ENCODE assay signal across 24 cellular contexts in genomic region chr4:186248643-186249042, GRCh38. TPM values are rescaled to one million over a fixed set of nuclear protein-coding genes. Genes with fewer than 3 reads are reported as not detected.
DNase-seq lines count a peak whose midpoint lies in the region; FAIRE-seq and TF ChIP-seq lines count a peak whose summit lies in the region.
"Had no signal": no experiment of that assay in that cellular context is flagged by ENCODE, and none has a peak within 500 bp of the region (broad histone marks: within the 10 kb centered on the region; RNA-seq: fewer than 3 reads in every experiment).

No MANE protein-coding gene starts in this region.

- H3K27me3 ChIP-seq in HUES48 (ENCODE audit: control insufficient read depth, insufficient read depth, low read length) (no peaks in the 10 kb centered on the region), H1 (replicated peaks in 1 of 4; ENCODE audit: control insufficient read depth in 3 of 4, extremely low read depth in 1 of 4, insufficient read depth in 3 of 4, low read length in 3 of 4) (no peaks in the 10 kb centered on the region), iPS-20b (ENCODE audit: insufficient read depth, low read length) (no peaks in the 10 kb centered on the region)
- H3K27me3 ChIP-seq: BE2C, Peyer's patch had no signal

- H2BK12ac ChIP-seq in H1 (ENCODE audit: low read depth, low read length) = no peak overlapping the region

- no peak overlapping the region for H2AK5ac ChIP-seq in H1 (ENCODE audit: low read depth, low read length)

- peak overlapping the region; percentile 80; the same call in 1 of the 2 replicates for H3K9ac ChIP-seq in HUES48 (ENCODE audit: low read depth, low read length)
- peak overlapping the region in 1 of 4 experiments; percentile 34; a peak in 1 of 7 replicates for H3K9ac ChIP-seq in H1 (replicated peaks in 1 of 4; ENCODE audit: extremely low read depth in 1 of 4, low read depth in 3 of 4, low read length in 3 of 4)
- H3K9ac ChIP-seq in iPS-20b (ENCODE audit: low read depth, low read length) = peak overlapping the region; percentile 81
- H3K9ac ChIP-seq: GM23248 had no signal

- CTCF ChIA-PET in H1 (lab: Charles Lee; ENCODE audit: partially characterized antibody) = no interaction called here

- no peak overlapping the region for H4K8ac ChIP-seq in H1 (ENCODE audit: extremely low read depth, insufficient read depth, low read length)

- no peak overlapping the region for H3K23ac ChIP-seq in H1 (ENCODE audit: insufficient read length)

- H3K4me2 ChIP-seq in H1 (ENCODE audit: insufficient read depth in 1 of 2, low read depth in 2 of 2, low read length in 2 of 2) = peak overlapping the region; percentile 65 to 95; a peak in 3 of 4 replicates
- H3K4me2 ChIP-seq: A549 had no signal

- H2BK15ac ChIP-seq in H1 (ENCODE audit: low read length) = no peak overlapping the region

- peaks cover 6% of the 10 kb centered on the region; the same call in 1 of the 2 replicates for H3K23me2 ChIP-seq in H1 (ENCODE audit: low read depth, low read length)

- H3K9me3 ChIP-seq in HUES48 (ENCODE audit: control insufficient read depth, insufficient read depth, low read length) (peaks cover 14% of the 10 kb centered on the region; the same call in 1 of the 2 replicates), H1 (ENCODE audit: insufficient read depth in 2 of 2, low read depth in 1 of 2, low read length in 1 of 2) (no peaks in the 10 kb centered on the region; a peak in 1 of 4 replicates), iPS-20b (ENCODE audit: insufficient read depth, low read depth, low read length) (no peaks in the 10 kb centered on the region)
- H3K9me3 ChIP-seq: A549, BE2C, Peyer's patch had no signal

- no peak overlapping the region for H2BK20ac ChIP-seq in H1 (ENCODE audit: low read length)

- no peak overlapping the region for H2AFZ ChIP-seq in H1 (ENCODE audit: low read length)
- H2AFZ ChIP-seq: GM23248 had no signal

- H3K4ac ChIP-seq in H1 (replicated peaks; ENCODE audit: insufficient read length, low read depth, low read length) = no peak overlapping the region

- peak; percentile 87 for FAIRE-seq in H1 (lab: Jason Lieb, UNC)
- FAIRE-seq: A549, HepG2 had no signal

- H4K5ac ChIP-seq in H1 (ENCODE audit: insufficient read length, low read depth, low read length) = peak overlapping the region; percentile 91

- H3K27ac ChIP-seq in HUES48 (ENCODE audit: low read depth, low read length) (peak overlapping the region; percentile 100), H1 (ENCODE audit: low read depth, low read length) (no peak overlapping the region), iPS-20b (ENCODE audit: low read length) (peak overlapping the region; percentile 90)
- H3K27ac ChIP-seq: A549, GM23248, Peyer's patch had no signal

- no peak overlapping the region for H4K91ac ChIP-seq in H1 (replicated peaks; ENCODE audit: insufficient read length, low read length)

- peaks cover 0 to 3% of the 10 kb centered on the region in 2 experiments for H4K20me1 ChIP-seq in H1 (replicated peaks in 1 of 2; ENCODE audit: control insufficient read depth in 1 of 2, insufficient read depth in 2 of 2, low read length in 2 of 2)

- TF ChIP-seq RAD21 in H1 (IDR thresholded peaks at IDR 0.05 in 1 of 2, conservative IDR thresholded peaks at IDR 0.05 in 1 of 2; ENCODE audit: low read depth in 2 of 2, low read length in 2 of 2) = no peak

- TF ChIP-seq EP300 in H1 (IDR thresholded peaks at IDR 0.05; ENCODE audit: borderline replicate concordance in 1 of 2, low read depth in 2 of 2, low read length in 2 of 2) = peak in 1 of 2 experiments; percentile 87; a peak in 1 of 3 replicates

- no peak overlapping the region for H3K56ac ChIP-seq in H1 (replicated peaks; ENCODE audit: insufficient read length, low read depth, low read length)

- H3K4me3 ChIP-seq in HUES48 (ENCODE audit: low read depth, low read length) (no peak overlapping the region), H1 (ENCODE audit: extremely low read depth in 1 of 4, insufficient read depth in 2 of 4, low read depth in 3 of 4, low read length in 4 of 4) (peak overlapping the region in 2 of 4 experiments; percentile 0 to 45; a peak in 2 of 8 replicates), iPS-20b (ENCODE audit: low read length) (peak overlapping the region; percentile 54)
- H3K4me3 ChIP-seq: A549, GM23248, Peyer's patch had no signal

- H3K4me1 ChIP-seq in HUES48 (ENCODE audit: control insufficient read depth, insufficient read depth, low read length) (peaks cover 45% of the 10 kb centered on the region), H1 (replicated peaks in 1 of 4; ENCODE audit: control insufficient read depth in 3 of 4, insufficient read depth in 4 of 4, low read length in 3 of 4) (peaks cover 7 to 26% (median 22%) of the 10 kb centered on the region in 4 experiments; a peak in 6 of 7 replicates), iPS-20b (ENCODE audit: insufficient read depth, low read length) (peaks cover 43% of the 10 kb centered on the region)
- H3K4me1 ChIP-seq: A549, BE2C, Peyer's patch had no signal

- no peak for TF ChIP-seq POLR2A in H1 (IDR thresholded peaks at IDR 0.05; ENCODE audit: control extremely low read depth in 1 of 2, low read depth in 2 of 2, low read length in 2 of 2)

- 0 out of 2 replicates have a peak overlapping the region, but pooled peaks have one; percentile 73 for H2BK5ac ChIP-seq in H1 (ENCODE audit: low read depth, low read length)

- no peak overlapping the region for H3K14ac ChIP-seq in H1 (ENCODE audit: insufficient read length)

- no peaks in the 10 kb centered on the region for H3K79me1 ChIP-seq in H1 (ENCODE audit: low read depth, low read length)

- DNase-seq in H1 (ENCODE audit: low read depth in 1 of 2, low spot score in 2 of 2) (no peak), putamen (ENCODE audit: low spot score) (peak; percentile 20), cardiac septum (ENCODE audit: low spot score) (no peak), glomerular visceral epithelial cell (ENCODE audit: extremely low spot score) (no peak), GM20000 (ENCODE audit: low spot score) (no peak)
- DNase-seq in stimulated activated CD4-positive, alpha-beta T cell treated with anti-CD3 and anti-CD28 coated beads, Interleukin-2, amount 100 ng/mL, for 24 hours = no peak
- DNase-seq: BE2C, COR-L47, DMS79, GM23248, KBM-7, MM.1S, NCI-H1092, NCI-H1436, NCI-H2029, NCI-H2227 treated with DMSO at 0.1 percent for 48 hours, NCI-H510A treated with DMSO at 0.1 percent for 48 hours, NCI-H748 treated with DMSO at 0.1 percent for 48 hours, Peyer's patch had no signal

- peaks cover 5% of the 10 kb centered on the region; the same call in 1 of the 2 replicates for H3K36me3 ChIP-seq in HUES48 (ENCODE audit: control insufficient read depth, insufficient read depth, low read length)
- peaks cover 2 to 30% (median 18%) of the 10 kb centered on the region in 4 experiments; a peak in 5 of 8 replicates for H3K36me3 ChIP-seq in H1 (ENCODE audit: control insufficient read depth in 2 of 4, insufficient read depth in 4 of 4, low read length in 3 of 4)
- peaks cover 23% of the 10 kb centered on the region; the same call in 1 of the 2 replicates for H3K36me3 ChIP-seq in iPS-20b (ENCODE audit: insufficient read depth, low read depth, low read length)
- H3K36me3 ChIP-seq: BE2C had no signal

- intact Hi-C loops in cardiac septum (cut with DNase I) = no loop called here

- 5% methylated on average over 1 of the region's 1 CpG; no CpG with 5 or more reads in 1 of the 2 experiments for WGBS in H1 (ENCODE audit: extremely low coverage in 1 of 2, insufficient coverage in 1 of 2, insufficient read length in 1 of 2, insufficient replicate concordance in 2 of 2, low coverage in 1 of 2, low lambda C conversion rate in 2 of 2, missing lambda C conversion rate in 1 of 2), 2 experiments

- TF ChIP-seq CTCF in H1 (IDR thresholded peaks at IDR 0.05; ENCODE audit: control extremely low read depth in 1 of 3, insufficient read depth in 1 of 3, low read depth in 1 of 3, low read length in 3 of 3) = no peak
- TF ChIP-seq CTCF in GM20000 (IDR thresholded peaks at IDR 0.05; ENCODE audit: extremely low read depth, missing control alignments) = no peak

- peaks cover 4 to 37% of the 10 kb centered on the region in 2 experiments; a peak in 3 of 4 replicates for H3K79me2 ChIP-seq in H1 (ENCODE audit: control insufficient read depth in 1 of 2, insufficient read depth in 2 of 2, low read length in 2 of 2)

- POLR2A ChIA-PET in H1 (lab: Charles Lee; ENCODE audit: partially characterized antibody) = interaction anchor here (1.5 to 5.8 kb wide), 6 partner anchors 12 to 169 kb away, joined by 3 to 37 read pairs (median 8); partner anchors contain the start of genes CYP4V2 and F11

- no peak overlapping the region for H3K18ac ChIP-seq in H1 (ENCODE audit: extremely low read depth, low read length)

- H2BK120ac ChIP-seq in H1 (replicated peaks; ENCODE audit: low read depth, low read length) = no peak overlapping the region

RNA-seq across cellular contexts. Expression of gene F11, which starts 17.3 kb away (rescaled TPM):
- 0.54 and 0.99 TPM in 2 replicates for total RNA-seq in H1 (2021; fragmentation: NEBNext Ultra II Directional; extraction: Animal tissue kit (Norgen Biotek cat#: 25700))
- polyA plus RNA-seq in H1 (2011; rRNA removed) = 0.27 and 0.55 TPM in 2 replicates
- 0.58 TPM for polyA plus RNA-seq in H1 (2011; cell fraction: cytosol; rRNA removed)
- 1.1 TPM for polyA plus RNA-seq in H1 (2011; cell fraction: nucleus; rRNA removed)
- polyA plus RNA-seq in H1 (2012, experiment 1 of 2) = 0.25 to 0.98 TPM (median 0.59 TPM) in 4 replicates
- not detected for polyA plus RNA-seq in H1 (2012, experiment 2 of 2)
- polyA plus RNA-seq in H1 (2013, experiment 1 of 2) = 0.95 TPM
- polyA plus RNA-seq in H1 (2013, experiment 2 of 2) = 0.94 TPM
- 0.63 and 0.91 TPM in 2 replicates for polyA minus RNA-seq in H1 (2011; rRNA and poly(A)+ RNA removed)
- not detected for polyA minus RNA-seq in H1 (2011; cell fraction: cytosol; rRNA and poly(A)+ RNA removed)
- 0.80 TPM for polyA minus RNA-seq in H1 (2011; cell fraction: nucleus; rRNA and poly(A)+ RNA removed)
- total RNA-seq in cardiac septum = 0.35 TPM
- total RNA-seq: GM23248, OCI-LY7 had no signal
- polyA plus RNA-seq: A549, GM23248 had no signal

RNA-seq across cellular contexts. Expression of gene KLKB1, which starts 21.3 kb away (rescaled TPM):
- total RNA-seq in H1 (2021; fragmentation: NEBNext Ultra II Directional; extraction: Animal tissue kit (Norgen Biotek cat#: 25700)) = 20.1 and 20.9 TPM in 2 replicates
- 7.5 and 12.0 TPM in 2 replicates for polyA plus RNA-seq in H1 (2011; rRNA removed)
- polyA plus RNA-seq in H1 (2011; cell fraction: cytosol; rRNA removed) = 13.2 TPM
- 9.8 TPM for polyA plus RNA-seq in H1 (2011; cell fraction: nucleus; rRNA removed)
- 21.0 to 30.7 TPM (median 21.7 TPM) in 4 replicates for polyA plus RNA-seq in H1 (2012, experiment 1 of 2)
- polyA plus RNA-seq in H1 (2012, experiment 2 of 2) = 2.5 TPM
- polyA plus RNA-seq in H1 (2013, experiment 1 of 2) = 16.9 TPM
- 15.6 TPM for polyA plus RNA-seq in H1 (2013, experiment 2 of 2)
- 11.2 and 18.7 TPM in 2 replicates for polyA minus RNA-seq in H1 (2011; rRNA and poly(A)+ RNA removed)
- 7.1 TPM for polyA minus RNA-seq in H1 (2011; cell fraction: cytosol; rRNA and poly(A)+ RNA removed)
- polyA minus RNA-seq in H1 (2011; cell fraction: nucleus; rRNA and poly(A)+ RNA removed) = 5.7 TPM
- 0.89 TPM for total RNA-seq in cardiac septum
- total RNA-seq: GM23248, OCI-LY7 had no signal
- polyA plus RNA-seq: GM23248 had no signal

RNA-seq across cellular contexts. Expression of gene CYP4V2, which starts 57.3 kb away (rescaled TPM):
- 1.0 and 1.4 TPM in 2 replicates for total RNA-seq in H1 (2021; fragmentation: NEBNext Ultra II Directional; extraction: Animal tissue kit (Norgen Biotek cat#: 25700))
- polyA plus RNA-seq in H1 (2011; rRNA removed) = 0.65 and 0.82 TPM in 2 replicates
- 1.5 TPM for polyA plus RNA-seq in H1 (2011; cell fraction: cytosol; rRNA removed)
- 1.1 TPM for polyA plus RNA-seq in H1 (2011; cell fraction: nucleus; rRNA removed)
- 0.52 to 0.94 TPM (median 0.69 TPM) in 4 replicates for polyA plus RNA-seq in H1 (2012, experiment 1 of 2)
- polyA plus RNA-seq in H1 (2012, experiment 2 of 2) = not detected
- polyA plus RNA-seq in H1 (2013, experiment 1 of 2) = 0.81 TPM
- 0.59 TPM for polyA plus RNA-seq in H1 (2013, experiment 2 of 2)
- polyA minus RNA-seq in H1 (2011; rRNA and poly(A)+ RNA removed) = 0.37 and 0.79 TPM in 2 replicates
- polyA minus RNA-seq in H1 (2011; cell fraction: cytosol; rRNA and poly(A)+ RNA removed) = 1.1 TPM
- polyA minus RNA-seq in H1 (2011; cell fraction: nucleus; rRNA and poly(A)+ RNA removed) = 1.9 TPM
- total RNA-seq in cardiac septum = 20.4 TPM

Comparison
In these comparisons a context has a peak if more than half of its experiments do, and no peak if none do; other contexts are left out.
1. RNA of gene KLKB1, which starts 21.3 kb away (total RNA-seq): 20.1 to 20.9 TPM in H1; 0.89 TPM in cardiac septum (single experiment); every median in the first group is over 10 times any median in the second.